Comparison of ENCODE assay signal across 14 cellular contexts in genomic region chr3:51393096-51393495, GRCh38. TPM values are rescaled to one million over a fixed set of nuclear protein-coding genes. Genes with fewer than 3 reads are reported as not detected.
DNase-seq lines count a peak whose midpoint lies in the region; ATAC-seq and TF ChIP-seq lines count a peak whose summit lies in the region.
"Had no signal": no experiment of that assay in that cellular context is flagged by ENCODE, and none has a peak within 500 bp of the region (broad histone marks: within the 10 kb centered on the region; RNA-seq: fewer than 3 reads in every experiment).

No MANE protein-coding gene starts in this region.

- H3K36me3 ChIP-seq in OCI-LY3 (replicated peaks; ENCODE audit: low read depth, low read length) (peaks cover 75% of the 10 kb centered on the region), lower lobe of right lung (peaks cover 76% of the 10 kb centered on the region), testis (ENCODE audit: low read depth, missing control alignments) (no peaks in the 10 kb centered on the region)

- intact Hi-C loops in dendritic cell treated with granulocyte-macrophage colony-stimulating factor and Interleukin-4, amounts not matched to agents 40 ng/mL and 50 ng/mL, for 4 days (cut with micrococcal nuclease) = no loop called here
- intact Hi-C loops in lower lobe of right lung (cut with DNase I) = no loop called here
- intact Hi-C loops in testis (cut with DNase I; ENCODE audit: low total_unique reads) = loop anchor here (10.0 kb wide), 2 partner anchors 102 to 272 kb away; no protein-coding TSS in a partner anchor

- H4K20me1 ChIP-seq in OCI-LY3 (ENCODE audit: insufficient read depth, low read length) = peaks cover 63% of the 10 kb centered on the region

- no peaks in the 10 kb centered on the region for H3K9me3 Mint-ChIP-seq in activated T-cell treated with anti-CD3 and anti-CD28 coated beads, Interleukin-2, amount 50 U/mL, for 24 hours
- H3K9me3 Mint-ChIP-seq in dendritic cell treated with granulocyte-macrophage colony-stimulating factor and Interleukin-4, amounts not matched to agents 40 ng/mL and 50 ng/mL, for 4 days = no peaks in the 10 kb centered on the region
- H3K9me3 Mint-ChIP-seq in osteocyte (ENCODE audit: unreplicated experiment) = no peaks in the 10 kb centered on the region

- H3K4me2 ChIP-seq in OCI-LY3 (ENCODE audit: low read length) = 0 out of 2 replicates have a peak overlapping the region, but pooled peaks have one; percentile 97

- no peaks in the 10 kb centered on the region for H3K9me3 ChIP-seq in OCI-LY3 (ENCODE audit: insufficient read depth, low read length)
- H3K9me3 ChIP-seq in lower lobe of right lung = no peaks in the 10 kb centered on the region
- H3K9me3 ChIP-seq in testis = no peaks in the 10 kb centered on the region
- H3K9me3 ChIP-seq: left lung, thoracic aorta had no signal

- H3K27me3 ChIP-seq in OCI-LY3 (ENCODE audit: low read depth, low read length) (no peaks in the 10 kb centered on the region), lower lobe of right lung (ENCODE audit: low read depth) (no peaks in the 10 kb centered on the region), testis (no peaks in the 10 kb centered on the region)
- H3K27me3 ChIP-seq: left lung had no signal

- WGBS in testis, 2 donors = 73% methylated on average over 8 to 21 of the region's 21 CpGs

- H3K27ac ChIP-seq in OCI-LY3 (ENCODE audit: low read length) (no peak overlapping the region), lower lobe of right lung (no peak overlapping the region), testis (no peak overlapping the region)
- H3K27ac ChIP-seq: left lung had no signal

- no peak for TF ChIP-seq POLR2A in testis (IDR thresholded peaks at IDR 0.05)

- H3K4me1 ChIP-seq in OCI-LY3 (ENCODE audit: low read length) (peaks cover 29% of the 10 kb centered on the region), lower lobe of right lung (peaks cover 68% of the 10 kb centered on the region), testis (peaks cover 36% of the 10 kb centered on the region)

- peak overlapping the region; percentile 87 for H3K4me3 Mint-ChIP-seq in activated T-cell treated with anti-CD3 and anti-CD28 coated beads, Interleukin-2, amount 50 U/mL, for 24 hours
- H3K4me3 Mint-ChIP-seq in dendritic cell treated with granulocyte-macrophage colony-stimulating factor and Interleukin-4, amounts not matched to agents 40 ng/mL and 50 ng/mL, for 4 days = no peak overlapping the region
- peak overlapping the region; percentile 42 for H3K4me3 Mint-ChIP-seq in osteocyte (ENCODE audit: unreplicated experiment)

- no peak for ATAC-seq in lower lobe of right lung
- ATAC-seq: left lung had no signal

- no peak overlapping the region for H3K4me3 ChIP-seq in OCI-LY3 (ENCODE audit: low read length)
- H3K4me3 ChIP-seq in lower lobe of right lung = no peak overlapping the region
- H3K4me3 ChIP-seq in testis = no peak overlapping the region

- H2AFZ ChIP-seq in OCI-LY3 (ENCODE audit: low read depth, low read length) = no peak overlapping the region

- H3K36me3 Mint-ChIP-seq in activated T-cell treated with anti-CD3 and anti-CD28 coated beads, Interleukin-2, amount 50 U/mL, for 24 hours (ENCODE audit: low read depth) = peaks cover 89% of the 10 kb centered on the region
- peaks cover 92% of the 10 kb centered on the region for H3K36me3 Mint-ChIP-seq in dendritic cell treated with granulocyte-macrophage colony-stimulating factor and Interleukin-4, amounts not matched to agents 40 ng/mL and 50 ng/mL, for 4 days (ENCODE audit: low read depth)
- peaks cover 34% of the 10 kb centered on the region for H3K36me3 Mint-ChIP-seq in osteocyte (ENCODE audit: unreplicated experiment)

- H3K9ac ChIP-seq in OCI-LY3 (ENCODE audit: low read length) = no peak overlapping the region

- H3K4me1 Mint-ChIP-seq in activated T-cell treated with anti-CD3 and anti-CD28 coated beads, Interleukin-2, amount 50 U/mL, for 24 hours (ENCODE audit: low read depth) = peaks cover 79% of the 10 kb centered on the region
- H3K4me1 Mint-ChIP-seq in dendritic cell treated with granulocyte-macrophage colony-stimulating factor and Interleukin-4, amounts not matched to agents 40 ng/mL and 50 ng/mL, for 4 days (ENCODE audit: low read depth) = peaks cover 80% of the 10 kb centered on the region
- H3K4me1 Mint-ChIP-seq in osteocyte (ENCODE audit: unreplicated experiment) = peaks cover 40% of the 10 kb centered on the region

- peak overlapping the region; percentile 94 for H3K27ac Mint-ChIP-seq in activated T-cell treated with anti-CD3 and anti-CD28 coated beads, Interleukin-2, amount 50 U/mL, for 24 hours
- peak overlapping the region; percentile 81 for H3K27ac Mint-ChIP-seq in dendritic cell treated with granulocyte-macrophage colony-stimulating factor and Interleukin-4, amounts not matched to agents 40 ng/mL and 50 ng/mL, for 4 days
- no peak overlapping the region for H3K27ac Mint-ChIP-seq in osteocyte (ENCODE audit: unreplicated experiment)

- no peak for DNase-seq in activated T-cell treated with anti-CD3 and anti-CD28 coated beads, Interleukin-2, amount 50 U/mL, for 24 hours
- DNase-seq in activated T-cell treated with anti-CD3 and anti-CD28 coated beads for 4 hours (no peak), osteocyte (ENCODE audit: extremely low spot score, unreplicated experiment) (no peak), lower lobe of right lung (no peak), testis (no peak), putamen (ENCODE audit: low spot score) (no peak)
- DNase-seq: activated effector memory CD4-positive, alpha-beta T cell treated with Interleukin-2 at 50 U/mL for 16 hours; foreskin melanocyte; GF-D8; NCI-H187 had no signal

- no peaks in the 10 kb centered on the region for H3K27me3 Mint-ChIP-seq in activated T-cell treated with anti-CD3 and anti-CD28 coated beads, Interleukin-2, amount 50 U/mL, for 24 hours
- no peaks in the 10 kb centered on the region for H3K27me3 Mint-ChIP-seq in dendritic cell treated with granulocyte-macrophage colony-stimulating factor and Interleukin-4, amounts not matched to agents 40 ng/mL and 50 ng/mL, for 4 days
- no peaks in the 10 kb centered on the region for H3K27me3 Mint-ChIP-seq in osteocyte (ENCODE audit: unreplicated experiment)

- TF ChIP-seq CTCF in OCI-LY3 (IDR thresholded peaks at IDR 0.05; ENCODE audit: low read depth, low read length) = no peak
- TF ChIP-seq CTCF in osteocyte (IDR thresholded peaks at IDR 0.05) = no peak
- TF ChIP-seq CTCF in lower lobe of right lung (IDR thresholded peaks at IDR 0.05) = no peak
- TF ChIP-seq CTCF in testis (IDR thresholded peaks at IDR 0.05) = no peak

- peaks cover 73% of the 10 kb centered on the region for H3K79me2 ChIP-seq in OCI-LY3 (ENCODE audit: low read length)

RNA-seq across cellular contexts. Expression of gene RBM15B, which starts 2.0 kb away (rescaled TPM):
- total RNA-seq in osteocyte (50.3 and 53.7 TPM in 2 replicates), lower lobe of right lung (24.3 TPM), testis (10 to 100 TPM; 33.9 to 41.4 TPM)
- 27.1 TPM for polyA plus RNA-seq in testis (ENCODE audit: insufficient read depth, low read depth, low replicate concordance)

RNA-seq across cellular contexts. Expression of gene MANF, which starts 8.0 kb away (rescaled TPM):
- total RNA-seq in osteocyte (94.1 and 94.8 TPM in 2 replicates), lower lobe of right lung (59.8 TPM), testis (10 to 100 TPM; 48.6 to 62.8 TPM)
- 167 TPM for polyA plus RNA-seq in testis (ENCODE audit: insufficient read depth, low read depth, low replicate concordance)
